8 cellular contexts compared by ENCODE assay signal in the genomic region with DNA sequence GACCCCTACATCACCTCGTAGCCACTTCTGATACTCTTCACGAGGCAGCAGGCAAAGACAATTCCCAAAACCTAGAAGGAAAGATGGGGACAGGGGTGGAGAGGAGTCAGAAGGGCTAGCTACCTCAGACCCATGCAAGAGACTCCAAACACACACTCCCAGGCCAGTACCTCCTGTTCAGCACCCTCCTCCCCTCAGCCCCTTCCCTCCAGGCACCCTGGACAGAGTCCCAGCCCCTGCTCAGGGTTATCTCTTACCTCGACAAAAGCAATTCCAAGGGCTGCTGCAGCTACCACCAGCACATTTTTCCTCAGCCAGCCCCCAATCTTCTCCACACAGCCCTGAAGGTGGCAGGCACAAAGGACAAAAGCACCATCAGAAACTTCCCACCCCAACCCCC. TPM values are rescaled to one million over a fixed set of nuclear protein-coding genes. Genes with fewer than 3 reads are reported as not detected.
DNase-seq lines count a peak whose midpoint lies in the region; ATAC-seq and TF ChIP-seq lines count a peak whose summit lies in the region.
"Had no signal": no experiment of that assay in that cellular context is flagged by ENCODE, and none has a peak within 500 bp of the region (broad histone marks: within the 10 kb centered on the region; RNA-seq: fewer than 3 reads in every experiment).

No MANE protein-coding gene starts in this region.

- ATAC-seq in gastrocnemius medialis (no peak), GM21529 (IDR thresholded peaks at IDR 0.05; ENCODE audit: unreplicated experiment) (no peak)
- ATAC-seq: pancreas had no signal

- peak overlapping the region; percentile 69 for H3K27ac Mint-ChIP-seq in HFFc6

- peak overlapping the region; percentile 93 for H3K4me3 Mint-ChIP-seq in HFFc6

- H3K27ac ChIP-seq in esophagus muscularis mucosa (replicated peaks in 1 of 4) (peak overlapping the region; percentile 89 to 100 (median 98)), gastrocnemius medialis (peak overlapping the region; percentile 99 to 100 (median 99))

- intact Hi-C loops in esophagus muscularis mucosa (cut with DNase I) (no loop called here), gastrocnemius medialis (cut with DNase I; ENCODE audit: low total_unique reads) (loop anchor here (5.0 to 10.0 kb wide), 6 partner anchors 392 to 1731 kb away; partner anchors contain the start of genes BAZ2A, NAB2, NACA and RPL41)

- no peaks in the 10 kb centered on the region for H3K27me3 ChIP-seq in esophagus muscularis mucosa
- no peaks in the 10 kb centered on the region for H3K27me3 ChIP-seq in gastrocnemius medialis
- H3K27me3 ChIP-seq in MG63, result no peaks in the 10 kb centered on the region
- H3K27me3 ChIP-seq in HAP-1 (ENCODE audit: low read depth), result no peaks in the 10 kb centered on the region
- H3K27me3 ChIP-seq: pancreas had no signal

- DNase-seq in HFFc6 (no peak), esophagus muscularis mucosa (ENCODE audit: extremely low spot score) (no peak), gastrocnemius medialis (peak in 1 of 2 donors; percentile 21), MG63 (no peak), HAP-1 (ENCODE audit: low spot score in 2 of 2) (no peak)
- DNase-seq: NCI-H187 treated with DMSO at 0.1 percent for 48 hours had no signal

- TF ChIP-seq POLR2A in esophagus muscularis mucosa (IDR thresholded peaks at IDR 0.05; ENCODE audit: low read depth) (no peak), gastrocnemius medialis (IDR thresholded peaks at IDR 0.05) (no peak)

- H3K36me3 ChIP-seq in esophagus muscularis mucosa (peaks cover 17 to 45% (median 38%) of the 10 kb centered on the region in 4 donors), gastrocnemius medialis (peaks cover 0 to 30% of the 10 kb centered on the region in 2 donors), MG63 (peaks cover 53% of the 10 kb centered on the region), HAP-1 (replicated peaks) (peaks cover 39% of the 10 kb centered on the region)

- in situ Hi-C loops in gastrocnemius medialis (cut with MboI; ENCODE audit: low sequenced_read_pairs in 4 of 4) (loop anchor here in 1 of 4 donors (10.0 kb wide), 1 partner anchor 51 kb away; no protein-coding TSS in a partner anchor), HAP-1 (cut with MboI; ENCODE audit: low sequenced_read_pairs) (no loop called here)

- peaks cover 43% of the 10 kb centered on the region for H3K36me3 Mint-ChIP-seq in HFFc6 (ENCODE audit: low read depth)

- peaks cover 74% of the 10 kb centered on the region for H3K4me1 Mint-ChIP-seq in HFFc6 (ENCODE audit: low read depth)

- no peak overlapping the region for H3K4me3 ChIP-seq in esophagus muscularis mucosa
- no peak overlapping the region for H3K4me3 ChIP-seq in gastrocnemius medialis
- H3K4me3 ChIP-seq in MG63, result no peak overlapping the region
- H3K4me3 ChIP-seq in HAP-1, result no peak overlapping the region
- H3K4me3 ChIP-seq: pancreas had no signal

- H3K9me3 Mint-ChIP-seq in HFFc6, result no peaks in the 10 kb centered on the region

- no peaks in the 10 kb centered on the region for H3K9me3 ChIP-seq in esophagus muscularis mucosa
- H3K9me3 ChIP-seq in gastrocnemius medialis, result no peaks in the 10 kb centered on the region
- H3K9me3 ChIP-seq in MG63, result no peaks in the 10 kb centered on the region
- no peaks in the 10 kb centered on the region for H3K9me3 ChIP-seq in HAP-1
- H3K9me3 ChIP-seq: pancreas had no signal

- TF ChIP-seq CTCF in HFFc6 (IDR thresholded peaks at IDR 0.05) (no peak), esophagus muscularis mucosa (IDR thresholded peaks at IDR 0.05) (no peak), gastrocnemius medialis (IDR thresholded peaks at IDR 0.05 in 4 of 5, conservative IDR thresholded peaks at IDR 0.05 in 1 of 5) (no peak)

- H3K4me1 ChIP-seq in esophagus muscularis mucosa, result peaks cover 65 to 85% (median 78%) of the 10 kb centered on the region in 4 donors
- peaks cover 36 to 56% of the 10 kb centered on the region in 2 donors for H3K4me1 ChIP-seq in gastrocnemius medialis
- peaks cover 11% of the 10 kb centered on the region for H3K4me1 ChIP-seq in HAP-1

- H3K27me3 Mint-ChIP-seq in HFFc6 (ENCODE audit: insufficient read depth), result peaks cover 15% of the 10 kb centered on the region

- 49% methylated on average over 3 of the region's 3 CpGs for WGBS in esophagus muscularis mucosa

- no peak for TF ChIP-seq EP300 in esophagus muscularis mucosa (IDR thresholded peaks at IDR 0.05)

RNA-seq across cellular contexts. Expression of gene CD63, which starts 3.3 kb away (rescaled TPM):
- total RNA-seq in HFFc6 (2021; fragmentation: NEBNext Ultra II Directional; extraction: Animal tissue kit (Norgen Biotek cat#: 25700)), result 1,000 to 10,000 TPM; 1,860 to 2,483 (median 2,072) TPM
- total RNA-seq in esophagus muscularis mucosa, result 1,000 to 10,000 TPM in 1 of 4 donors, 100 to 1,000 TPM in 3; 742 to 1,177 (median 845) TPM
- total RNA-seq in gastrocnemius medialis, result 1,000 to 10,000 TPM in 1 of 4 donors, 100 to 1,000 TPM in 3; 423 to 1,107 (median 634) TPM
- 1,474 and 1,678 TPM in 2 replicates for total RNA-seq in MG63 (2014; rRNA removed; shearing (Covaris generic); ENCODE audit: low replicate concordance)

RNA-seq across cellular contexts. Expression of gene RDH5, which starts 5.4 kb away (rescaled TPM):
- total RNA-seq in HFFc6 (2021; fragmentation: NEBNext Ultra II Directional; extraction: Animal tissue kit (Norgen Biotek cat#: 25700)), result 10 to 100 TPM in 2 of 6 experiments, 1 to 10 TPM in 4; 6.6 to 13.2 (median 7.8) TPM
- total RNA-seq in esophagus muscularis mucosa (10 to 100 TPM; 13.8 to 23.0 (median 17.2) TPM), gastrocnemius medialis (10 to 100 TPM in 1 of 4 donors, 1 to 10 TPM in 3; 3.8 to 10.3 (median 7.5) TPM)
- 3.1 and 5.0 TPM in 2 replicates for total RNA-seq in MG63 (2014; rRNA removed; shearing (Covaris generic); ENCODE audit: low replicate concordance)

RNA-seq across cellular contexts. Expression of gene BLOC1S1, which starts 9.7 kb away (rescaled TPM):
- total RNA-seq in HFFc6 (2021; fragmentation: NEBNext Ultra II Directional; extraction: Animal tissue kit (Norgen Biotek cat#: 25700)), result 100 to 1,000 TPM in 4 of 6 experiments, 10 to 100 TPM in 2; 87.4 to 113 (median 104) TPM
- total RNA-seq in esophagus muscularis mucosa (100 to 1,000 TPM; 159 to 253 (median 196) TPM), gastrocnemius medialis (100 to 1,000 TPM; 255 to 434 (median 300) TPM)
- 75.7 and 97.6 TPM in 2 replicates for total RNA-seq in MG63 (2014; rRNA removed; shearing (Covaris generic); ENCODE audit: low replicate concordance)

RNA-seq across cellular contexts. Expression of gene GDF11, which starts 17.4 kb away (rescaled TPM):
- total RNA-seq in HFFc6 (2021; fragmentation: NEBNext Ultra II Directional; extraction: Animal tissue kit (Norgen Biotek cat#: 25700)), result 10 to 100 TPM; 15.8 to 25.9 (median 16.9) TPM
- total RNA-seq in esophagus muscularis mucosa, result 1 to 10 TPM; 1.7 to 9.0 (median 4.9) TPM
- 1 to 10 TPM in 2 of 4 donors, under 1 TPM in 2; 0.17 to 4.4 (median 1.1) TPM for total RNA-seq in gastrocnemius medialis
- 2.8 and 3.9 TPM in 2 replicates for total RNA-seq in MG63 (2014; rRNA removed; shearing (Covaris generic); ENCODE audit: low replicate concordance)

RNA-seq across cellular contexts. Expression of gene ITGA7, which starts 17.9 kb away (rescaled TPM):
- 1 to 10 TPM in 4 of 6 experiments, under 1 TPM in 2; 0.95 to 2.3 (median 1.2) TPM for total RNA-seq in HFFc6 (2021; fragmentation: NEBNext Ultra II Directional; extraction: Animal tissue kit (Norgen Biotek cat#: 25700))
- total RNA-seq in esophagus muscularis mucosa, result 100 to 1,000 TPM; 155 to 245 (median 218) TPM
- total RNA-seq in gastrocnemius medialis, result 100 to 1,000 TPM in 2 of 4 donors, 10 to 100 TPM in 2; 69.7 to 206 (median 92.0) TPM
- 18.8 and 27.4 TPM in 2 replicates for total RNA-seq in MG63 (2014; rRNA removed; shearing (Covaris generic); ENCODE audit: low replicate concordance)
